Comparison of ENCODE assay signal across 10 cellular contexts in genomic region chr10:50992972-50993766, GRCh38.
DNase-seq lines count a peak whose midpoint lies in the region; ATAC-seq, FAIRE-seq and TF ChIP-seq lines count a peak whose summit lies in the region.
"Had no signal": no experiment of that assay in that cellular context is flagged by ENCODE, and none has a peak within 500 bp of the region (broad histone marks: within the 10 kb centered on the region; RNA-seq: fewer than 3 reads in every experiment).

No MANE protein-coding gene starts in this region.

- H2BK20ac ChIP-seq in H1 (ENCODE audit: low read length): no peak overlapping the region

- POLR2A ChIA-PET in H1 (lab: Charles Lee; ENCODE audit: partially characterized antibody): interaction anchor here (1.4 kb wide), 1 partner anchor 204 kb away, joined by 3 read pairs; no protein-coding TSS in a partner anchor

- H2BK15ac ChIP-seq in H1 (ENCODE audit: low read length) (no peak overlapping the region; the same call in 1 of the 2 replicates), mesenchymal stem cell (ENCODE audit: low read depth, poor library complexity, severe bottlenecking) (no peak overlapping the region)

- H2AK5ac ChIP-seq in H1 (ENCODE audit: low read depth, low read length): no peak overlapping the region
- no peak overlapping the region for H2AK5ac ChIP-seq in mesenchymal stem cell (ENCODE audit: low read length, severe bottlenecking)

- TF ChIP-seq RAD21 in H1 (IDR thresholded peaks at IDR 0.05 in 1 of 2, conservative IDR thresholded peaks at IDR 0.05 in 1 of 2; ENCODE audit: low read depth in 2 of 2, low read length in 2 of 2): no peak

- peak overlapping the region; percentile 72; the same call in 1 of the 2 replicates for H3K4me3 ChIP-seq in HUES64 (ENCODE audit: low read length)
- peak overlapping the region in 2 of 4 experiments; percentile 66 to 75; a peak in 3 of 8 replicates for H3K4me3 ChIP-seq in H1 (ENCODE audit: extremely low read depth in 1 of 4, insufficient read depth in 2 of 4, low read depth in 3 of 4, low read length in 4 of 4)
- H3K4me3 ChIP-seq in mesenchymal stem cell (ENCODE audit: insufficient read depth in 1 of 2, low read depth in 1 of 2, low read length in 2 of 2): peak overlapping the region; percentile 35 to 97
- peak overlapping the region in 2 of 3 donors; percentile 9 to 57 for H3K4me3 ChIP-seq in thyroid gland (replicated peaks in 1 of 3)
- H3K4me3 ChIP-seq: GM12878 had no signal

- H3K79me1 ChIP-seq in H1 (ENCODE audit: low read depth, low read length): no peaks in the 10 kb centered on the region
- H3K79me1 ChIP-seq in mesenchymal stem cell (replicated peaks; ENCODE audit: low read length, poor library complexity, severe bottlenecking): no peaks in the 10 kb centered on the region

- H3K9ac ChIP-seq in HUES64 (ENCODE audit: low read depth, low read length): no peak overlapping the region
- no peak overlapping the region for H3K9ac ChIP-seq in H1 (replicated peaks in 1 of 4; ENCODE audit: extremely low read depth in 1 of 4, low read depth in 3 of 4, low read length in 3 of 4)
- peak overlapping the region; percentile 92 for H3K9ac ChIP-seq in mesenchymal stem cell (ENCODE audit: low read length)

- no peaks in the 10 kb centered on the region for H3K79me2 ChIP-seq in H1 (ENCODE audit: control insufficient read depth in 1 of 2, insufficient read depth in 2 of 2, low read length in 2 of 2)

- intact Hi-C loops in thyroid gland (cut with DNase I): no loop called here

- H2AFZ ChIP-seq in H1 (ENCODE audit: low read length) (no peak overlapping the region), mesenchymal stem cell (ENCODE audit: low read depth, low read length) (no peak overlapping the region)

- no peak overlapping the region for H2BK5ac ChIP-seq in H1 (ENCODE audit: low read depth, low read length)
- H2BK5ac ChIP-seq in mesenchymal stem cell (ENCODE audit: low read depth, low read length, poor library complexity, severe bottlenecking): no peak overlapping the region

- H4K20me1 ChIP-seq in H1 (replicated peaks in 1 of 2; ENCODE audit: control insufficient read depth in 1 of 2, insufficient read depth in 2 of 2, low read length in 2 of 2): peaks cover 0 to 2% of the 10 kb centered on the region in 2 experiments

- H3K23me2 ChIP-seq in H1 (ENCODE audit: low read depth, low read length): peaks cover 12% of the 10 kb centered on the region

- H3K9me3 ChIP-seq in HUES64 (ENCODE audit: insufficient read depth, low read depth, low read length) (no peaks in the 10 kb centered on the region), H1 (ENCODE audit: insufficient read depth in 2 of 2, low read depth in 1 of 2, low read length in 1 of 2) (no peaks in the 10 kb centered on the region), mesenchymal stem cell (ENCODE audit: control insufficient read depth, low read length) (no peaks in the 10 kb centered on the region), thyroid gland (no peaks in the 10 kb centered on the region)

- CTCF ChIA-PET in H1 (lab: Charles Lee; ENCODE audit: partially characterized antibody): interaction anchor here (0.7 to 2.2 kb wide), 7 partner anchors 8 to 1223 kb away, joined by 3 to 9 read pairs (median 3); no protein-coding TSS in a partner anchor

- TF ChIP-seq CTCF in H1 (IDR thresholded peaks at IDR 0.05; ENCODE audit: control extremely low read depth in 1 of 3, insufficient read depth in 1 of 3, low read depth in 1 of 3, low read length in 3 of 3): no peak
- TF ChIP-seq CTCF in thyroid gland (IDR thresholded peaks at IDR 0.05): no peak

- no peaks in the 10 kb centered on the region for H3K36me3 ChIP-seq in HUES64 (ENCODE audit: insufficient read depth, low read length)
- no peaks in the 10 kb centered on the region for H3K36me3 ChIP-seq in H1 (ENCODE audit: control insufficient read depth in 2 of 4, insufficient read depth in 4 of 4, low read length in 3 of 4)
- no peaks in the 10 kb centered on the region for H3K36me3 ChIP-seq in mesenchymal stem cell (ENCODE audit: control insufficient read depth in 1 of 2, insufficient read depth in 2 of 2, low read depth in 1 of 2, low read length in 2 of 2)
- H3K36me3 ChIP-seq in thyroid gland: no peaks in the 10 kb centered on the region

- H4K8ac ChIP-seq in H1 (ENCODE audit: extremely low read depth, insufficient read depth, low read length) (no peak overlapping the region), mesenchymal stem cell (ENCODE audit: low read length) (peak overlapping the region; percentile 70)

- FAIRE-seq in H1 (lab: Jason Lieb, UNC): no peak
- FAIRE-seq: GM12878 had no signal

- H4K91ac ChIP-seq in H1 (replicated peaks; ENCODE audit: insufficient read length, low read length): no peak overlapping the region
- peak overlapping the region; percentile 22 for H4K91ac ChIP-seq in mesenchymal stem cell (ENCODE audit: low read length)

- H2BK120ac ChIP-seq in H1 (replicated peaks; ENCODE audit: low read depth, low read length) (no peak overlapping the region), mesenchymal stem cell (ENCODE audit: low read depth, low read length) (peak overlapping the region; percentile 98)

- WGBS in HUES64: 82% methylated on average over 16 of the region's 16 CpGs
- WGBS in H1 (ENCODE audit: extremely low coverage in 1 of 2, insufficient coverage in 1 of 2, insufficient read length in 1 of 2, insufficient replicate concordance in 2 of 2, low coverage in 1 of 2, low lambda C conversion rate in 2 of 2, missing lambda C conversion rate in 1 of 2), 2 experiments: 76% methylated on average over 16 of the region's 16 CpGs; no CpG with 5 or more reads in 1 of the 2 experiments
- 21% methylated on average over 13 of the region's 16 CpGs for WGBS in mesenchymal stem cell
- 36 to 44% methylated on average over 16 of the region's 16 CpGs for WGBS in thyroid gland, 2 donors

- no peak overlapping the region for H3K14ac ChIP-seq in H1 (ENCODE audit: insufficient read length)
- H3K14ac ChIP-seq in mesenchymal stem cell (ENCODE audit: low read length in 2 of 2): peak overlapping the region; percentile 58 to 62

- H4K5ac ChIP-seq in H1 (ENCODE audit: insufficient read length, low read depth, low read length): no peak overlapping the region

- TF ChIP-seq EP300 in H1 (IDR thresholded peaks at IDR 0.05; ENCODE audit: borderline replicate concordance in 1 of 2, low read depth in 2 of 2, low read length in 2 of 2): no peak

- no peak overlapping the region for H3K18ac ChIP-seq in H1 (ENCODE audit: extremely low read depth, low read length)
- H3K18ac ChIP-seq in mesenchymal stem cell (ENCODE audit: low read depth in 1 of 2, low read length in 2 of 2): peak overlapping the region; percentile 93 to 97

- H3K56ac ChIP-seq in H1 (replicated peaks; ENCODE audit: insufficient read length, low read depth, low read length): no peak overlapping the region

- TF ChIP-seq POLR2A in H1 (IDR thresholded peaks at IDR 0.05; ENCODE audit: control extremely low read depth in 1 of 2, low read depth in 2 of 2, low read length in 2 of 2): no peak
- no peak for TF ChIP-seq POLR2A in thyroid gland (IDR thresholded peaks at IDR 0.05)

- H3K4me1 ChIP-seq in HUES64 (ENCODE audit: insufficient read depth, low read length) (no peaks in the 10 kb centered on the region; the same call in none of the 2 replicates), H1 (replicated peaks in 1 of 4; ENCODE audit: control insufficient read depth in 3 of 4, insufficient read depth in 4 of 4, low read length in 3 of 4) (peaks cover 0 to 2% (median 1%) of the 10 kb centered on the region in 4 experiments; a peak in 2 of 7 replicates), mesenchymal stem cell (ENCODE audit: control insufficient read depth, insufficient read depth, low read depth, low read length) (peaks cover 17% of the 10 kb centered on the region), thyroid gland (no peaks in the 10 kb centered on the region)

- H3K27ac ChIP-seq in HUES64 (ENCODE audit: low read depth, low read length) (no peak overlapping the region), H1 (ENCODE audit: low read depth, low read length) (no peak overlapping the region), mesenchymal stem cell (ENCODE audit: low read length, poor library complexity, severe bottlenecking) (peak overlapping the region; percentile 62), thyroid gland (peak overlapping the region; percentile 36 to 85 (median 69))

- ATAC-seq in HG03469 (IDR thresholded peaks at IDR 0.05; ENCODE audit: unreplicated experiment): no peak
- ATAC-seq: GM12878 had no signal

- DNase-seq in H1 (ENCODE audit: low read depth in 1 of 2, low spot score in 2 of 2) (no peak), mesenchymal stem cell (peak; percentile 88), thyroid gland (peak; percentile 25 to 29), hypothalamus (lab: John Stamatoyannopoulos, UW) (no peak), NCI-H1092 (lab: John Stamatoyannopoulos, UW) (no peak), GF-D8 (lab: John Stamatoyannopoulos, UW) (no peak)
- DNase-seq: activated naive CD4-positive, alpha-beta T cell treated with anti-CD3 and anti-CD28 coated beads, Interleukin-2, amount 10 ng/mL, durations not matched to agents 7 days and 5 days had no signal

- H3K27me3 ChIP-seq in HUES64 (ENCODE audit: insufficient read depth, low read length): peaks cover 53% of the 10 kb centered on the region
- peaks cover 10 to 39% (median 32%) of the 10 kb centered on the region in 4 experiments for H3K27me3 ChIP-seq in H1 (replicated peaks in 1 of 4; ENCODE audit: control insufficient read depth in 3 of 4, extremely low read depth in 1 of 4, insufficient read depth in 3 of 4, low read length in 3 of 4)
- no peaks in the 10 kb centered on the region for H3K27me3 ChIP-seq in mesenchymal stem cell (ENCODE audit: control insufficient read depth in 1 of 2, insufficient read depth in 1 of 2, low read length in 2 of 2)
- no peaks in the 10 kb centered on the region for H3K27me3 ChIP-seq in thyroid gland

- H3K23ac ChIP-seq in H1 (ENCODE audit: insufficient read length) (no peak overlapping the region), mesenchymal stem cell (ENCODE audit: low read length in 2 of 2) (no peak overlapping the region)

- peak overlapping the region; percentile 98 to 99 for H3K4me2 ChIP-seq in H1 (ENCODE audit: insufficient read depth in 1 of 2, low read depth in 2 of 2, low read length in 2 of 2)
- peak overlapping the region; percentile 85 for H3K4me2 ChIP-seq in mesenchymal stem cell (ENCODE audit: low read length, poor library complexity, severe bottlenecking)

- H3K4ac ChIP-seq in H1 (replicated peaks; ENCODE audit: insufficient read length, low read depth, low read length): no peak overlapping the region
- H3K4ac ChIP-seq in mesenchymal stem cell (ENCODE audit: low read depth in 1 of 2, low read length in 2 of 2): peak overlapping the region; percentile 80 to 90

- H2BK12ac ChIP-seq in H1 (ENCODE audit: low read depth, low read length) (peak overlapping the region; percentile 41; the same call in 1 of the 2 replicates), mesenchymal stem cell (ENCODE audit: low read length in 2 of 2) (peak overlapping the region; percentile 4 to 84)

TF ChIP-seq in H1, 55 proteins besides CTCF, POLR2A, EP300 and RAD21 (continues in another document):
- TF ChIP-seq CHD2 (IDR thresholded peaks at IDR 0.05; ENCODE audit: low read length) (no peak), NRF1 (IDR thresholded peaks at IDR 0.05; ENCODE audit: low read depth, low read length) (no peak), RBBP5 (IDR thresholded peaks at IDR 0.05; ENCODE audit: borderline replicate concordance, low read depth, low read length) (no peak), JUN (IDR thresholded peaks at IDR 0.05; ENCODE audit: low read depth, low read length) (no peak)

Comparison
In these comparisons a context has a peak if more than half of its experiments do, and no peak if none do; other contexts are left out.
1. H3K27ac ChIP-seq: peak in mesenchymal stem cell (single experiment) and thyroid gland (3 of 3); none in HUES64 (single experiment) and H1 (single experiment).
2. DNase-seq: peak in mesenchymal stem cell (single experiment) and thyroid gland (2 of 2); none in H1 (0 of 2), hypothalamus (0 of 51), NCI-H1092 (single experiment) and GF-D8 (single experiment).